Comparison of ENCODE assay signal across 9 cellular contexts in genomic region chrX:47568656-47569295, GRCh38. TPM values are rescaled to one million over a fixed set of nuclear protein-coding genes. Genes with fewer than 3 reads are reported as not detected.
DNase-seq lines count a peak whose midpoint lies in the region; ATAC-seq and TF ChIP-seq lines count a peak whose summit lies in the region.
"Had no signal": no experiment of that assay in that cellular context is flagged by ENCODE, and none has a peak within 500 bp of the region (broad histone marks: within the 10 kb centered on the region; RNA-seq: fewer than 3 reads in every experiment).

No MANE protein-coding gene starts in this region.

- H3K27me3 ChIP-seq in BJ (ENCODE audit: control insufficient read depth, insufficient read depth, low read length): no peaks in the 10 kb centered on the region
- no peaks in the 10 kb centered on the region for H3K27me3 ChIP-seq in H9 (ENCODE audit: insufficient read depth, low read length)
- H3K27me3 ChIP-seq in right lobe of liver: no peaks in the 10 kb centered on the region
- no peaks in the 10 kb centered on the region for H3K27me3 ChIP-seq in trophoblast cell (ENCODE audit: insufficient read depth, low read length)

- H3K18ac ChIP-seq in H9 (ENCODE audit: insufficient read length, low read depth, low read length): no peak overlapping the region
- no peak overlapping the region for H3K18ac ChIP-seq in trophoblast cell (ENCODE audit: low read length)

- H4K12ac ChIP-seq in trophoblast cell (ENCODE audit: low read depth, low read length): no peak overlapping the region

- H2AFZ ChIP-seq in H9 (ENCODE audit: low read length) (no peak overlapping the region), trophoblast cell (ENCODE audit: insufficient read depth, low read length, poor library complexity) (no peak overlapping the region)

- no peak overlapping the region for H2BK20ac ChIP-seq in H9 (ENCODE audit: low read depth, low read length, poor library complexity, severe bottlenecking)

- H3K4me3 ChIP-seq in BJ (ENCODE audit: low read depth, low read length): no peak overlapping the region
- no peak overlapping the region for H3K4me3 ChIP-seq in right lobe of liver
- H3K4me3 ChIP-seq in trophoblast cell (ENCODE audit: low read depth, low read length): no peak overlapping the region

- H3K79me1 ChIP-seq in H9 (ENCODE audit: insufficient read depth, low read depth, low read length, poor library complexity, severe bottlenecking) (no peaks in the 10 kb centered on the region), trophoblast cell (ENCODE audit: low read length) (peaks cover 3% of the 10 kb centered on the region)

- intact Hi-C loops in activated T-helper 1 cell treated with anti-CD3 and anti-CD28 coated beads, Interleukin-12 subunit alpha, Interleukin-12 subunit beta, Interleukin-2, Interleukin-4 antibody, amounts not matched to agents 30 ng/mL and 10 ng/mL and 1 ng/mL, durations not matched to agents 14 hours and 24 hours and 36 hours (cut with micrococcal nuclease): no loop called here
- intact Hi-C loops in right lobe of liver (cut with DNase I): no loop called here

- H3K4me1 Mint-ChIP-seq in H9: peaks cover 11 to 19% of the 10 kb centered on the region in 2 experiments
- H3K4me1 Mint-ChIP-seq in activated T-helper 1 cell treated with anti-CD3 and anti-CD28 coated beads, Interleukin-12 subunit alpha, Interleukin-12 subunit beta, Interleukin-2, Interleukin-4 antibody, amounts not matched to agents 30 ng/mL and 10 ng/mL and 1 ng/mL, durations not matched to agents 14 hours and 24 hours and 36 hours (ENCODE audit: low read depth): peaks cover 8% of the 10 kb centered on the region

- H3K27me3 Mint-ChIP-seq in H9 (ENCODE audit: low read depth): peaks cover 3% of the 10 kb centered on the region; the same call in 1 of the 2 replicates
- H3K27me3 Mint-ChIP-seq in activated T-helper 1 cell treated with anti-CD3 and anti-CD28 coated beads, Interleukin-12 subunit alpha, Interleukin-12 subunit beta, Interleukin-2, Interleukin-4 antibody, amounts not matched to agents 30 ng/mL and 10 ng/mL and 1 ng/mL, durations not matched to agents 14 hours and 24 hours and 36 hours (ENCODE audit: insufficient read depth): peaks cover 2% of the 10 kb centered on the region

- no peaks in the 10 kb centered on the region for H4K20me1 ChIP-seq in H9 (ENCODE audit: control insufficient read depth, insufficient read depth, insufficient read length)

- no peak overlapping the region for H3K56ac ChIP-seq in H9 (ENCODE audit: insufficient read length, low read depth, low read length)

- H2BK120ac ChIP-seq in H9 (ENCODE audit: low read depth, low read length, poor library complexity, severe bottlenecking) (no peak overlapping the region), trophoblast cell (ENCODE audit: insufficient read depth, low read length, poor library complexity) (no peak overlapping the region)

- H3K36me3 ChIP-seq in BJ (ENCODE audit: control insufficient read depth, insufficient read depth, low read length) (peaks cover 20% of the 10 kb centered on the region), right lobe of liver (peaks cover 0 to 48% (median 7%) of the 10 kb centered on the region in 4 donors), trophoblast cell (ENCODE audit: control insufficient read depth in 1 of 2, insufficient read depth in 2 of 2, low read length in 2 of 2) (peaks cover 43 to 60% of the 10 kb centered on the region in 2 experiments)

- no CpG with 5 or more reads among the region's 13 CpGs for WGBS in H9 (ENCODE audit: extremely low coverage, insufficient read length, low lambda C conversion rate)
- WGBS in right lobe of liver (ENCODE audit: insufficient coverage, low coverage, low lambda C conversion rate, missing lambda C conversion rate): 84% methylated on average over 3 of the region's 13 CpGs
- WGBS in trophoblast cell (ENCODE audit: extremely low coverage, insufficient coverage, insufficient read length): no CpG with 5 or more reads among the region's 13 CpGs

- no peak for DNase-seq in BJ (ENCODE audit: low read depth)
- peak; percentile 50 for DNase-seq in H9
- peak; percentile 7 for DNase-seq in activated T-helper 1 cell treated with anti-CD3 and anti-CD28 coated beads, Interleukin-12 subunit alpha, Interleukin-12 subunit beta, Interleukin-2, Interleukin-4 antibody, amounts not matched to agents 30 ng/mL and 10 ng/mL and 1 ng/mL, durations not matched to agents 14 hours and 24 hours and 36 hours (ENCODE audit: low spot score)
- no peak for DNase-seq in right lobe of liver
- DNase-seq in NCI-H345 (lab: John Stamatoyannopoulos, UW): no peak
- no peak for DNase-seq in trophoblast cell
- DNase-seq in DMS79 (lab: John Stamatoyannopoulos, UW): no peak
- no peak for DNase-seq in Ammon's horn (ENCODE audit: low spot score)
- DNase-seq: SIG-M5 had no signal

- H3K23ac ChIP-seq in H9 (ENCODE audit: insufficient read length, low read depth, low read length): no peak overlapping the region
- H3K23ac ChIP-seq in trophoblast cell (ENCODE audit: low read length): no peak overlapping the region

- H3K9me3 ChIP-seq in H9 (ENCODE audit: control insufficient read depth, low read depth, low read length) (peaks cover 49% of the 10 kb centered on the region), right lobe of liver (no peaks in the 10 kb centered on the region), trophoblast cell (ENCODE audit: insufficient read depth, low read depth, low read length) (peaks cover 2% of the 10 kb centered on the region)

- no peak overlapping the region for H4K5ac ChIP-seq in H9 (ENCODE audit: insufficient read length, low read depth, low read length)

- POLR2A ChIA-PET in BJ (lab: Charles Lee): no interaction called here

- H3K9me3 Mint-ChIP-seq in H9: peaks cover 81 to 92% of the 10 kb centered on the region in 2 experiments
- no peaks in the 10 kb centered on the region for H3K9me3 Mint-ChIP-seq in activated T-helper 1 cell treated with anti-CD3 and anti-CD28 coated beads, Interleukin-12 subunit alpha, Interleukin-12 subunit beta, Interleukin-2, Interleukin-4 antibody, amounts not matched to agents 30 ng/mL and 10 ng/mL and 1 ng/mL, durations not matched to agents 14 hours and 24 hours and 36 hours

- no peak overlapping the region for H2BK12ac ChIP-seq in H9 (ENCODE audit: insufficient read length, low read depth, low read length)
- H2BK12ac ChIP-seq in trophoblast cell (ENCODE audit: low read length): no peak overlapping the region

- H3K9ac ChIP-seq in H9 (ENCODE audit: extremely low read depth, insufficient read length, low read length): no peak overlapping the region
- H3K9ac ChIP-seq in trophoblast cell (ENCODE audit: low read length): no peak overlapping the region

- H2BK15ac ChIP-seq in H9 (ENCODE audit: low read depth, low read length): no peak overlapping the region

- H3K4me2 ChIP-seq in H9 (ENCODE audit: insufficient read depth, insufficient read length, low read length): no peak overlapping the region
- no peak overlapping the region for H3K4me2 ChIP-seq in trophoblast cell (ENCODE audit: low read length)

- no peaks in the 10 kb centered on the region for H3K23me2 ChIP-seq in H9 (ENCODE audit: insufficient read length, low read depth, low read length, poor library complexity, severe bottlenecking)

- H3K4me1 ChIP-seq in H9 (ENCODE audit: insufficient read depth, low read length): peaks cover 3% of the 10 kb centered on the region; the same call in 1 of the 2 replicates
- no peaks in the 10 kb centered on the region for H3K4me1 ChIP-seq in right lobe of liver
- peaks cover 9% of the 10 kb centered on the region in 2 experiments for H3K4me1 ChIP-seq in trophoblast cell (ENCODE audit: control insufficient read depth in 1 of 2, insufficient read depth in 2 of 2, low read length in 2 of 2)

- TF ChIP-seq CTCF in BJ (IDR thresholded peaks at IDR 0.05; ENCODE audit: insufficient read depth, low read depth, low read length) (peak; percentile 46), H9 (conservative IDR thresholded peaks at IDR 0.05) (peak; percentile 54), right lobe of liver (IDR thresholded peaks at IDR 0.05) (peak; percentile 10 to 33 (median 18))

- peaks cover 61 to 79% (median 77%) of the 10 kb centered on the region in 3 experiments for H3K36me3 Mint-ChIP-seq in H9 (ENCODE audit: insufficient read depth in 1 of 3, low read depth in 3 of 3)
- peaks cover 43% of the 10 kb centered on the region for H3K36me3 Mint-ChIP-seq in activated T-helper 1 cell treated with anti-CD3 and anti-CD28 coated beads, Interleukin-12 subunit alpha, Interleukin-12 subunit beta, Interleukin-2, Interleukin-4 antibody, amounts not matched to agents 30 ng/mL and 10 ng/mL and 1 ng/mL, durations not matched to agents 14 hours and 24 hours and 36 hours (ENCODE audit: low read depth)

- CTCF ChIA-PET in BJ (lab: Yijun Ruan, JAX): no interaction called here

- no peak overlapping the region for H3T11ph ChIP-seq in H9 (ENCODE audit: low read length)

- no peaks in the 10 kb centered on the region for H3K79me2 ChIP-seq in H9 (ENCODE audit: insufficient read depth, low read length)
- peaks cover under 1% of the 10 kb centered on the region for H3K79me2 ChIP-seq in trophoblast cell (ENCODE audit: control insufficient read depth, insufficient read depth, low read length, poor library complexity)

- H4K91ac ChIP-seq in H9 (ENCODE audit: insufficient read length, low read depth, low read length) (no peak overlapping the region), trophoblast cell (ENCODE audit: low read depth, low read length) (no peak overlapping the region)

- ATAC-seq in right lobe of liver: peak in 3 of 4 donors; percentile 15 to 29 (median 28)

- H2BK5ac ChIP-seq in H9 (ENCODE audit: insufficient read length, low read length): no peak overlapping the region
- H2BK5ac ChIP-seq in trophoblast cell (ENCODE audit: low read depth, low read length, poor library complexity): no peak overlapping the region

- H3K27ac Mint-ChIP-seq in H9: no peak overlapping the region
- H3K27ac Mint-ChIP-seq in activated T-helper 1 cell treated with anti-CD3 and anti-CD28 coated beads, Interleukin-12 subunit alpha, Interleukin-12 subunit beta, Interleukin-2, Interleukin-4 antibody, amounts not matched to agents 30 ng/mL and 10 ng/mL and 1 ng/mL, durations not matched to agents 14 hours and 24 hours and 36 hours: no peak overlapping the region

- no peak overlapping the region for H4K8ac ChIP-seq in H9 (replicated peaks; ENCODE audit: insufficient read length, low read depth, low read length)
- no peak overlapping the region for H4K8ac ChIP-seq in trophoblast cell (ENCODE audit: low read depth, low read length)

- H3K4me3 Mint-ChIP-seq in H9: no peak overlapping the region
- H3K4me3 Mint-ChIP-seq in activated T-helper 1 cell treated with anti-CD3 and anti-CD28 coated beads, Interleukin-12 subunit alpha, Interleukin-12 subunit beta, Interleukin-2, Interleukin-4 antibody, amounts not matched to agents 30 ng/mL and 10 ng/mL and 1 ng/mL, durations not matched to agents 14 hours and 24 hours and 36 hours: no peak overlapping the region

- no peak overlapping the region for H3K14ac ChIP-seq in H9 (ENCODE audit: insufficient read depth, low read length)
- H3K14ac ChIP-seq in trophoblast cell (ENCODE audit: low read length): no peak overlapping the region

- H3K27ac ChIP-seq in H9 (ENCODE audit: insufficient read length, low read depth, low read length) (no peak overlapping the region), right lobe of liver (no peak overlapping the region), trophoblast cell (ENCODE audit: low read depth, low read length) (no peak overlapping the region)

- no peak for TF ChIP-seq POLR2A in right lobe of liver (IDR thresholded peaks at IDR 0.05)

- H3K4ac ChIP-seq in H9 (ENCODE audit: low read depth, low read length): no peak overlapping the region
- H3K4ac ChIP-seq in trophoblast cell (ENCODE audit: low read depth, low read length): no peak overlapping the region

- H2AK5ac ChIP-seq in H9 (ENCODE audit: insufficient read length, low read length) (no peak overlapping the region), trophoblast cell (ENCODE audit: low read length) (no peak overlapping the region)

RNA-seq across cellular contexts. Expression of gene ARAF, which starts 7.8 kb away (rescaled TPM):
- 36.1 and 62.3 TPM in 2 replicates for polyA plus RNA-seq in BJ (2011; rRNA removed)
- polyA minus RNA-seq in BJ (2011; rRNA and poly(A)+ RNA removed): 65.8 and 66.4 TPM in 2 replicates
- total RNA-seq in H9 (2021): 48.1 and 48.4 TPM in 2 replicates
- 75.9 and 84.4 TPM in 2 replicates for total RNA-seq in activated T-helper 1 cell treated with anti-CD3 and anti-CD28 coated beads, Interleukin-12 subunit alpha, Interleukin-12 subunit beta, Interleukin-2, Interleukin-4 antibody, amounts not matched to agents 30 ng/mL and 10 ng/mL and 1 ng/mL, durations not matched to agents 14 hours and 24 hours and 36 hours
- 10 to 100 TPM; 31.5 to 86.0 (median 54.9) TPM for total RNA-seq in right lobe of liver
- polyA plus RNA-seq in trophoblast cell (2013): 38.1 and 39.8 TPM in 2 replicates

RNA-seq across cellular contexts. Expression of gene TIMP1, which starts 13.5 kb away (rescaled TPM):
- polyA plus RNA-seq in BJ (2011; rRNA removed): 1,766 and 1,870 TPM in 2 replicates
- polyA minus RNA-seq in BJ (2011; rRNA and poly(A)+ RNA removed): 1,901 and 3,419 TPM in 2 replicates
- total RNA-seq in H9 (2021): 65.1 and 72.5 TPM in 2 replicates
- total RNA-seq in activated T-helper 1 cell treated with anti-CD3 and anti-CD28 coated beads, Interleukin-12 subunit alpha, Interleukin-12 subunit beta, Interleukin-2, Interleukin-4 antibody, amounts not matched to agents 30 ng/mL and 10 ng/mL and 1 ng/mL, durations not matched to agents 14 hours and 24 hours and 36 hours: 61.7 and 70.1 TPM in 2 replicates
- total RNA-seq in right lobe of liver: 100 to 1,000 TPM in 4 of 6 experiments, 10 to 100 TPM in 2; 82.1 to 432 (median 143) TPM
- polyA plus RNA-seq in trophoblast cell (2013): 103 and 104 TPM in 2 replicates

RNA-seq across cellular contexts. Expression of gene SYN1, which starts 50.9 kb away (rescaled TPM):
- polyA plus RNA-seq in BJ (2011; rRNA removed): 0.23 and 0.48 TPM in 2 replicates
- 0.43 and 0.77 TPM in 2 replicates for polyA minus RNA-seq in BJ (2011; rRNA and poly(A)+ RNA removed)
- total RNA-seq in H9 (2021) (11.7 TPM in 2 replicates), right lobe of liver (1 to 10 TPM in 2 of 6 experiments, under 1 TPM in 3, not detected in 1; 0.22 to 3.1 (median 0.37) TPM)
- total RNA-seq in activated T-helper 1 cell treated with anti-CD3 and anti-CD28 coated beads, Interleukin-12 subunit alpha, Interleukin-12 subunit beta, Interleukin-2, Interleukin-4 antibody, amounts not matched to agents 30 ng/mL and 10 ng/mL and 1 ng/mL, durations not matched to agents 14 hours and 24 hours and 36 hours: 0.21 and 0.22 TPM in 2 replicates
- 5.7 and 6.4 TPM in 2 replicates for polyA plus RNA-seq in trophoblast cell (2013)

Comparison
In these comparisons a context has a peak if more than half of its experiments do, and no peak if none do; other contexts are left out.
1. DNase-seq: peak in H9 (single experiment) and activated T-helper 1 cell treated with anti-CD3 and anti-CD28 coated beads, Interleukin-12 subunit alpha, Interleukin-12 subunit beta, Interleukin-2, Interleukin-4 antibody, amounts not matched to agents 30 ng/mL and 10 ng/mL and 1 ng/mL, durations not matched to agents 14 hours and 24 hours and 36 hours (single experiment); none in BJ (single experiment), right lobe of liver (0 of 3), NCI-H345 (single experiment), trophoblast cell (0 of 2), DMS79 (single experiment) and Ammon's horn (single experiment).
2. Peak in every context shown above with its lines, with median percentiles within 50 percentile points of each other: CTCF ChIP-seq.